ENCODE assay signal across 1 cellular context in the genomic region with DNA sequence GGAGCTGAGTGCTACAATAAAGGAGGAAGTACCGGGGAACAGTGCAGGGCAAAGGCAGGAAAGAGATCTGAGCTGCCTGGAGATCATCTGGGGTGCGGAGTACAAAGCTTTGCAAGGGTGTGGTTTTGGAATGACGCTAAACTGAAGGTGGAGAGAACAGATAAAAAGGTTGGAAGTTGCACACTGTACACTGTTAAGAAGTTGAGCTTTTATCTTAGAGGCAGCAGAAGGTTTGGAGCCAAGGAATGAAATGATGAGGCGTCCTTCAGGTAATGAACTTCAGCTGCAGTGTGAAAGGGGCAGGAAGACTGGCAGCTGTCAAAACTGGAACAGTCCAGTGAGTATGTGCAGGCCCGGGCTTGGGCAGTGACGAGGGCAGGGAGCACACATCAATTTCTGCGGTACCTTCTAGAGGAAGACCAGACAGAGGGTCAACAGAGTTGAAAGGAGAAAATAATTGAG.
TF ChIP-seq lines count a peak whose summit lies in the region.

No MANE protein-coding gene starts in this region.

TF ChIP-seq in K562, 482 proteins besides CTCF, POLR2A, EP300 and RAD21 (continued from another document and continues in another):
- TF ChIP-seq TAF9B (IDR thresholded peaks at IDR 0.05; ENCODE audit: partially characterized antibody), result peak; percentile 66
- TF ChIP-seq MAX (CRISPR knock-in tag; IDR thresholded peaks at IDR 0.05), result peak; percentile 44; the same call in 1 of the 2 replicates
- TF ChIP-seq CUX1 (CRISPR knock-in tag; IDR thresholded peaks at IDR 0.05), result peak; percentile 50; the same call in 1 of the 2 replicates
- TF ChIP-seq, protein P1, sequence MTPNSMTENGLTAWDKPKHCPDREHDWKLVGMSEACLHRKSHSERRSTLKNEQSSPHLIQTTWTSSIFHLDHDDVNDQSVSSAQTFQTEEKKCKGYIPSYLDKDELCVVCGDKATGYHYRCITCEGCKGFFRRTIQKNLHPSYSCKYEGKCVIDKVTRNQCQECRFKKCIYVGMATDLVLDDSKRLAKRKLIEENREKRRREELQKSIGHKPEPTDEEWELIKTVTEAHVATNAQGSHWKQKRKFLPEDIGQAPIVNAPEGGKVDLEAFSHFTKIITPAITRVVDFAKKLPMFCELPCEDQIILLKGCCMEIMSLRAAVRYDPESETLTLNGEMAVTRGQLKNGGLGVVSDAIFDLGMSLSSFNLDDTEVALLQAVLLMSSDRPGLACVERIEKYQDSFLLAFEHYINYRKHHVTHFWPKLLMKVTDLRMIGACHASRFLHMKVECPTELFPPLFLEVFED (CRISPR knock-in tag; conservative IDR thresholded peaks at IDR 0.05), result peak; percentile 88; the same call in 1 of the 2 replicates
- TF ChIP-seq JUN (IDR thresholded peaks at IDR 0.05; ENCODE audit: borderline replicate concordance, low read depth, low read length), result 0 out of 2 replicates have a peak, but pooled peaks have one; percentile 62
- no peak for TF ChIP-seq JUN (CRISPR knock-in tag; IDR thresholded peaks at IDR 0.05; ENCODE audit: borderline replicate concordance)
- peak; percentile 67; the same call in 1 of the 2 replicates for TF ChIP-seq POLR2AphosphoS2 (IDR thresholded peaks at IDR 0.05; ENCODE audit: low read length)
- peak; percentile 99 for TF ChIP-seq CBFA2T2 (conservative IDR thresholded peaks at IDR 0.05)
- TF ChIP-seq, protein P2, sequence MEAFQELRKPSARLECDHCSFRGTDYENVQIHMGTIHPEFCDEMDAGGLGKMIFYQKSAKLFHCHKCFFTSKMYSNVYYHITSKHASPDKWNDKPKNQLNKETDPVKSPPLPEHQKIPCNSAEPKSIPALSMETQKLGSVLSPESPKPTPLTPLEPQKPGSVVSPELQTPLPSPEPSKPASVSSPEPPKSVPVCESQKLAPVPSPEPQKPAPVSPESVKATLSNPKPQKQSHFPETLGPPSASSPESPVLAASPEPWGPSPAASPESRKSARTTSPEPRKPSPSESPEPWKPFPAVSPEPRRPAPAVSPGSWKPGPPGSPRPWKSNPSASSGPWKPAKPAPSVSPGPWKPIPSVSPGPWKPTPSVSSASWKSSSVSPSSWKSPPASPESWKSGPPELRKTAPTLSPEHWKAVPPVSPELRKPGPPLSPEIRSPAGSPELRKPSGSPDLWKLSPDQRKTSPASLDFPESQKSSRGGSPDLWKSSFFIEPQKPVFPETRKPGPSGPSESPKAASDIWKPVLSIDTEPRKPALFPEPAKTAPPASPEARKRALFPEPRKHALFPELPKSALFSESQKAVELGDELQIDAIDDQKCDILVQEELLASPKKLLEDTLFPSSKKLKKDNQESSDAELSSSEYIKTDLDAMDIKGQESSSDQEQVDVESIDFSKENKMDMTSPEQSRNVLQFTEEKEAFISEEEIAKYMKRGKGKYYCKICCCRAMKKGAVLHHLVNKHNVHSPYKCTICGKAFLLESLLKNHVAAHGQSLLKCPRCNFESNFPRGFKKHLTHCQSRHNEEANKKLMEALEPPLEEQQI (IDR thresholded peaks at IDR 0.05), result peak; percentile 93
- peak; percentile 91; the same call in 1 of the 2 replicates for TF ChIP-seq ESRRA (IDR thresholded peaks at IDR 0.05; ENCODE audit: borderline replicate concordance, low read depth)
- TF ChIP-seq NEUROD1 (IDR thresholded peaks at IDR 0.05; ENCODE audit: borderline replicate concordance, low read depth, low read length, partially characterized antibody), result peak; percentile 83
- TF ChIP-seq NCOA2 (IDR thresholded peaks at IDR 0.05; ENCODE audit: partially characterized antibody in 2 of 2), result peak in 1 of 2 experiments; percentile 27
- peak; percentile 96 for TF ChIP-seq POLR2AphosphoS5 (IDR thresholded peaks at IDR 0.05; ENCODE audit: control insufficient read depth, insufficient read depth, low read depth, low read length)
- TF ChIP-seq CTBP1 (IDR thresholded peaks at IDR 0.05; ENCODE audit: borderline replicate concordance), result peak; percentile 97
- TF ChIP-seq ZKSCAN1 (IDR thresholded peaks at IDR 0.05; ENCODE audit: low read depth, low read length), result no peak
- TF ChIP-seq KLF6 (CRISPR knock-in tag; IDR thresholded peaks at IDR 0.05; ENCODE audit: borderline replicate concordance), result peak; percentile 63; the same call in 1 of the 2 replicates
- TF ChIP-seq ZNF717 (CRISPR knock-in tag; IDR thresholded peaks at IDR 0.05), result no peak
- TF ChIP-seq SP1 (CRISPR knock-in tag; IDR thresholded peaks at IDR 0.05), result peak; percentile 83
- peak; percentile 72; the same call in 1 of the 2 replicates for TF ChIP-seq L3MBTL2 (IDR thresholded peaks at IDR 0.05)
- peak; percentile 100 for TF ChIP-seq ARID1B (IDR thresholded peaks at IDR 0.05)
- TF ChIP-seq ZNF316 (IDR thresholded peaks at IDR 0.05), result peak; percentile 56; the same call in 1 of the 2 replicates
- peak; percentile 73; the same call in 1 of the 2 replicates for TF ChIP-seq OTX1 (CRISPR knock-in tag; IDR thresholded peaks at IDR 0.05)
- TF ChIP-seq TCF7 (IDR thresholded peaks at IDR 0.05; ENCODE audit: borderline replicate concordance), result peak; percentile 83; the same call in 1 of the 2 replicates
- peak; percentile 95 for TF ChIP-seq NCOA1 (IDR thresholded peaks at IDR 0.05; ENCODE audit: low read depth)
- TF ChIP-seq MAFK (IDR thresholded peaks at IDR 0.05; ENCODE audit: low read length), result peak; percentile 59
- TF ChIP-seq ZNF639 (CRISPR knock-in tag; conservative IDR thresholded peaks at IDR 0.05 in 1 of 2, IDR thresholded peaks at IDR 0.05 in 1 of 2), result peak in 1 of 2 experiments; percentile 91; a peak in 2 of 4 replicates
- TF ChIP-seq FOXP1 (CRISPR knock-in tag; IDR thresholded peaks at IDR 0.05), result 0 out of 2 replicates have a peak, but pooled peaks have one; percentile 29
- TF ChIP-seq MTA3 (IDR thresholded peaks at IDR 0.05; ENCODE audit: borderline replicate concordance), result peak; percentile 80
- TF ChIP-seq PHTF2 (CRISPR knock-in tag; IDR thresholded peaks at IDR 0.05), result no peak
- TF ChIP-seq HDAC6 (IDR thresholded peaks at IDR 0.05; ENCODE audit: low read depth, low read length), result no peak
- 0 out of 2 replicates have a peak, but pooled peaks have one; percentile 19 for TF ChIP-seq ZNF212 (CRISPR knock-in tag; IDR thresholded peaks at IDR 0.05)
- TF ChIP-seq ZNF277 (CRISPR knock-in tag; IDR thresholded peaks at IDR 0.05; ENCODE audit: borderline replicate concordance), result no peak
- peak; percentile 57; the same call in 1 of the 2 replicates for TF ChIP-seq ZBTB17 (CRISPR knock-in tag; IDR thresholded peaks at IDR 0.05)
- TF ChIP-seq ZNF583 (CRISPR knock-in tag; IDR thresholded peaks at IDR 0.05), result peak; percentile 87; the same call in 1 of the 2 replicates
- TF ChIP-seq LEF1 (IDR thresholded peaks at IDR 0.05), result peak; percentile 97
- peak in 1 of 2 experiments; percentile 98; a peak in 2 of 4 replicates for TF ChIP-seq HDAC1 (IDR thresholded peaks at IDR 0.05)
- TF ChIP-seq GABPB1 (CRISPR knock-in tag; IDR thresholded peaks at IDR 0.05), result peak; percentile 50; the same call in 1 of the 2 replicates
- TF ChIP-seq ZFPM2 (CRISPR knock-in tag; IDR thresholded peaks at IDR 0.05), result no peak
- TF ChIP-seq ATF4 (CRISPR knock-in tag; IDR thresholded peaks at IDR 0.05), result peak; percentile 73
- peak; percentile 67 for TF ChIP-seq SMAD1 (IDR thresholded peaks at IDR 0.05; ENCODE audit: low read depth, low read length, partially characterized antibody)
- TF ChIP-seq HMBOX1 (IDR thresholded peaks at IDR 0.05), result peak; percentile 22
- 0 out of 2 replicates have a peak, but pooled peaks have one; percentile 17 for TF ChIP-seq ZNF354B (CRISPR knock-in tag; IDR thresholded peaks at IDR 0.05)
- TF ChIP-seq DDX20 (tag; IDR thresholded peaks at IDR 0.05; ENCODE audit: low read depth), result no peak
- peak; percentile 67 for TF ChIP-seq SPI1 (IDR thresholded peaks at IDR 0.05; ENCODE audit: borderline replicate concordance, low read depth, low read length)
- peak; percentile 55 for TF ChIP-seq POLR2B (IDR thresholded peaks at IDR 0.05; ENCODE audit: low read depth, partially characterized antibody)
- TF ChIP-seq ELF1 (tag; IDR thresholded peaks at IDR 0.05), result peak; percentile 56
- no peak for TF ChIP-seq TFAM (CRISPR knock-in tag; conservative IDR thresholded peaks at IDR 0.05)
- TF ChIP-seq, protein P3, sequence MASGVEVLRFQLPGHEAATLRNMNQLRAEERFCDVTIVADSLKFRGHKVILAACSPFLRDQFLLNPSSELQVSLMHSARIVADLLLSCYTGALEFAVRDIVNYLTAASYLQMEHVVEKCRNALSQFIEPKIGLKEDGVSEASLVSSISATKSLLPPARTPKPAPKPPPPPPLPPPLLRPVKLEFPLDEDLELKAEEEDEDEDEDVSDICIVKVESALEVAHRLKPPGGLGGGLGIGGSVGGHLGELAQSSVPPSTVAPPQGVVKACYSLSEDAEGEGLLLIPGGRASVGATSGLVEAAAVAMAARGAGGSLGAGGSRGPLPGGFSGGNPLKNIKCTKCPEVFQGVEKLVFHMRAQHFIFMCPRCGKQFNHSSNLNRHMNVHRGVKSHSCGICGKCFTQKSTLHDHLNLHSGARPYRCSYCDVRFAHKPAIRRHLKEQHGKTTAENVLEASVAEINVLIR (CRISPR knock-in tag; IDR thresholded peaks at IDR 0.05), result peak; percentile 73
- TF ChIP-seq PHB2 (IDR thresholded peaks at IDR 0.05; ENCODE audit: low read depth), result peak; percentile 98
